In the genomic region with DNA sequence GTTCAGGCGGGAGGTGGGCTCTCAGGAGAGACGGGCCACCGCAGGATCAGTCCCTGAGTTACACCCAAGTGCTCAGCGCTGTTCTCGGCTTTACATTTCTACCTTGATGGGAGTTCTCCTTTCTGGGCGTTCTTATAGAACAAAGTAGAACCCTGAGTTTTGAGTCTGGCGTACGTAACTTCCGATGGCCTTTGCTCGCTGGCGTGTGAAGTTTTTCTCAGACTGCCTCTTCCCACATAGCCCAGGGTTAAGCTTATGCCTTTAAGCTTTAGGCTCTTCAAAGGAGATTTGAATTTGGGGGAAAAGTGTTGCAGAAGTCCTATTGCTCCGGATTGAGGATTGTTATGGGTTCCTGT, we compare ENCODE assay signal across 18 cellular contexts. TPM values are rescaled to one million over a fixed set of nuclear protein-coding genes. Genes with fewer than 3 reads are reported as not detected.
"Had no signal": no experiment of that assay in that cellular context is flagged by ENCODE, and none has a peak within 500 bp of the region (broad histone marks: within the 10 kb centered on the region; RNA-seq: fewer than 3 reads in every experiment).

No MANE protein-coding gene starts in this region.

- H3K36me3 ChIP-seq: sigmoid colon, thoracic aorta had no signal

- H3K4me3 Mint-ChIP-seq: activated CD4-positive, alpha-beta T cell treated with anti-CD3 and anti-CD28 coated beads, Interleukin-2, amount 10 ng/mL, durations not matched to agents 24 days and 14 days; activated naive CD8-positive, alpha-beta T cell treated with anti-CD3 and anti-CD28 coated beads, Interleukin-2, amount 10 ng/mL, durations not matched to agents 7 days and 5 days; activated T-helper 1 cell treated with anti-CD3 and anti-CD28 coated beads, Interleukin-12 subunit alpha, Interleukin-12 subunit beta, Interleukin-2, Interleukin-4 antibody, amounts not matched to agents 30 ng/mL and 10 ng/mL and 1 ng/mL, durations not matched to agents 14 hours and 24 hours and 36 hours; dendritic cell treated with granulocyte-macrophage colony-stimulating factor and Interleukin-4, amounts not matched to agents 40 ng/mL and 50 ng/mL, for 4 days; nephron progenitor cell; T-helper 2 cell treated with Interferon-gamma antibody and Interleukin-4, amounts not matched to agents 5 μg/mL and 100 μg/mL, for 36 hours had no signal

- H3K4me1 ChIP-seq: left lung had no signal

- H3K36me3 Mint-ChIP-seq: activated naive CD8-positive, alpha-beta T cell treated with anti-CD3 and anti-CD28 coated beads, Interleukin-2, amount 10 ng/mL, durations not matched to agents 7 days and 5 days had no signal

- H3K27ac Mint-ChIP-seq: activated CD4-positive, alpha-beta T cell treated with anti-CD3 and anti-CD28 coated beads, Interleukin-2, amount 10 ng/mL, durations not matched to agents 24 days and 14 days; activated naive CD8-positive, alpha-beta T cell treated with anti-CD3 and anti-CD28 coated beads, Interleukin-2, amount 10 ng/mL, durations not matched to agents 7 days and 5 days; activated T-helper 1 cell treated with anti-CD3 and anti-CD28 coated beads, Interleukin-12 subunit alpha, Interleukin-12 subunit beta, Interleukin-2, Interleukin-4 antibody, amounts not matched to agents 30 ng/mL and 10 ng/mL and 1 ng/mL, durations not matched to agents 14 hours and 24 hours and 36 hours; dendritic cell treated with granulocyte-macrophage colony-stimulating factor and Interleukin-4, amounts not matched to agents 40 ng/mL and 50 ng/mL, for 4 days; T-helper 2 cell treated with Interferon-gamma antibody and Interleukin-4, amounts not matched to agents 5 μg/mL and 100 μg/mL, for 36 hours had no signal

- H3K4me3 ChIP-seq: left lung, sigmoid colon, thoracic aorta had no signal

- H3K27ac ChIP-seq: left lung, sigmoid colon, thoracic aorta had no signal

- H3K9me3 Mint-ChIP-seq: activated CD4-positive, alpha-beta T cell treated with anti-CD3 and anti-CD28 coated beads, Interleukin-2, amount 10 ng/mL, durations not matched to agents 24 days and 14 days; activated naive CD8-positive, alpha-beta T cell treated with anti-CD3 and anti-CD28 coated beads, Interleukin-2, amount 10 ng/mL, durations not matched to agents 7 days and 5 days; activated T-helper 1 cell treated with anti-CD3 and anti-CD28 coated beads, Interleukin-12 subunit alpha, Interleukin-12 subunit beta, Interleukin-2, Interleukin-4 antibody, amounts not matched to agents 30 ng/mL and 10 ng/mL and 1 ng/mL, durations not matched to agents 14 hours and 24 hours and 36 hours; dendritic cell treated with granulocyte-macrophage colony-stimulating factor and Interleukin-4, amounts not matched to agents 40 ng/mL and 50 ng/mL, for 4 days; nephron progenitor cell; T-helper 2 cell treated with Interferon-gamma antibody and Interleukin-4, amounts not matched to agents 5 μg/mL and 100 μg/mL, for 36 hours had no signal

- H3K27me3 ChIP-seq: left lung, sigmoid colon had no signal

- H3K9me3 ChIP-seq: left lung, sigmoid colon, thoracic aorta had no signal

- H3K27me3 Mint-ChIP-seq: dendritic cell treated with granulocyte-macrophage colony-stimulating factor and Interleukin-4, amounts not matched to agents 40 ng/mL and 50 ng/mL, for 4 days had no signal

- ATAC-seq: left lung had no signal

- DNase-seq: activated CD4-positive, alpha-beta T cell treated with anti-CD3 and anti-CD28 coated beads, Interleukin-2, amount 10 ng/mL, durations not matched to agents 24 days and 14 days; activated CD4-positive, CD25-positive, alpha-beta regulatory T cell; activated CD8-positive, alpha-beta memory T cell treated with anti-CD3 and anti-CD28 coated beads, Interleukin-2, amount 50 U/mL, for 48 hours; activated naive CD4-positive, alpha-beta T cell; activated naive CD8-positive, alpha-beta T cell treated with anti-CD3 and anti-CD28 coated beads, Interleukin-2, amount 10 ng/mL, durations not matched to agents 7 days and 5 days; cerebellar nuclear complex; left lung; sigmoid colon; stimulated activated CD4-positive, alpha-beta T cell treated with anti-CD3 and anti-CD28 coated beads, Interleukin-2, amount 100 ng/mL, for 24 hours; SW 1271 had no signal

RNA-seq across cellular contexts. Expression of a gene that starts 13.7 kb away (rescaled TPM):
- total RNA-seq: activated CD4-positive, alpha-beta T cell treated with anti-CD3 and anti-CD28 coated beads, Interleukin-2, amount 10 ng/mL, durations not matched to agents 24 days and 14 days; activated naive CD8-positive, alpha-beta T cell treated with anti-CD3 and anti-CD28 coated beads, Interleukin-2, amount 10 ng/mL, durations not matched to agents 7 days and 5 days; activated T-helper 1 cell treated with anti-CD3 and anti-CD28 coated beads, Interleukin-12 subunit alpha, Interleukin-12 subunit beta, Interleukin-2, Interleukin-4 antibody, amounts not matched to agents 30 ng/mL and 10 ng/mL and 1 ng/mL, durations not matched to agents 14 hours and 24 hours and 36 hours; epithelial cell of proximal tubule; left lung; osteocyte; pulmonary artery endothelial cell; sigmoid colon had no signal

RNA-seq across cellular contexts. Expression of a gene that starts 32.0 kb away (rescaled TPM):
- total RNA-seq: activated CD4-positive, alpha-beta T cell treated with anti-CD3 and anti-CD28 coated beads, Interleukin-2, amount 10 ng/mL, durations not matched to agents 24 days and 14 days; activated T-helper 1 cell treated with anti-CD3 and anti-CD28 coated beads, Interleukin-12 subunit alpha, Interleukin-12 subunit beta, Interleukin-2, Interleukin-4 antibody, amounts not matched to agents 30 ng/mL and 10 ng/mL and 1 ng/mL, durations not matched to agents 14 hours and 24 hours and 36 hours; osteocyte had no signal

RNA-seq across cellular contexts. Expression of a gene that starts 52.4 kb away (rescaled TPM):
- total RNA-seq: activated CD4-positive, alpha-beta T cell treated with anti-CD3 and anti-CD28 coated beads, Interleukin-2, amount 10 ng/mL, durations not matched to agents 24 days and 14 days; activated naive CD8-positive, alpha-beta T cell treated with anti-CD3 and anti-CD28 coated beads, Interleukin-2, amount 10 ng/mL, durations not matched to agents 7 days and 5 days; activated T-helper 1 cell treated with anti-CD3 and anti-CD28 coated beads, Interleukin-12 subunit alpha, Interleukin-12 subunit beta, Interleukin-2, Interleukin-4 antibody, amounts not matched to agents 30 ng/mL and 10 ng/mL and 1 ng/mL, durations not matched to agents 14 hours and 24 hours and 36 hours; epithelial cell of proximal tubule; sigmoid colon; thoracic aorta had no signal
